Comparison of ENCODE assay signal across 24 cellular contexts in the genomic region with DNA sequence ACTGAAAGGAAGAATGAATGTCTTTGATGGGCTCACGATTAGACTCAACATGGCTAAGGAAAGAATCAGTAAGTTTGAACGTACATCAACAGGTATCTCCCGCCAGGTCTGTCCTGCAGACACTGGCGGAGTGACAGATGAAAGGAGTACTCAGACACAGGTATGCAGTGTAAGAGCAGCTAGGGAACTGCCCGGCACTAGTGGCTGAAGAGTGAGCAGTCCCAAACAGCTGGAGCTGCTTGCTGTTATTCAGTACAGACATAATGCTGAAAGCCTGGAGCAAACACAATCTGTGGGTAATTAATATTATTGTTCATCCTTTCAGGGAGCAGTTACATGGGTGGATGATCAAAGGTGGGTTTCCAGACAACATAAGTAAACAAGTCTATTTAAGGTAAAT.
"Had no signal": no experiment of that assay in that cellular context is flagged by ENCODE, and none has a peak within 500 bp of the region (broad histone marks: within the 10 kb centered on the region; RNA-seq: fewer than 3 reads in every experiment).

No MANE protein-coding gene starts in this region.

- H3K27me3 ChIP-seq: ovary, right atrium auricular region, right lobe of liver, stomach, testis, thyroid gland, transverse colon, upper lobe of left lung, vagina had no signal

- H3K4me1 ChIP-seq: left ventricle myocardium inferior, right atrium auricular region, right lobe of liver, stomach, upper lobe of left lung, vagina had no signal

- ATAC-seq: mucosa of descending colon; naive thymus-derived CD4-positive, alpha-beta T cell; natural killer cell treated with Interleukin-12 subunit alpha and Interleukin-12 subunit beta and Interleukin-15 and Interleukin-18, amount 100 ng/mL, for 72 hours; right lobe of liver; stimulated activated naive B cell treated with anti-CD40 and anti-IgM and Interleukin-4, amounts not matched to agents 10 μg/mL and 1 μg/mL and 100 μg/mL, for 72 hours; stimulated activated naive CD8-positive, alpha-beta T cell treated with anti-CD3 and anti-CD28 coated beads, Interleukin-15, Interleukin-2, amounts not matched to agents 100 U/mL and 50 U/mL, for 24 hours had no signal

- H3K4me3 ChIP-seq: left ventricle myocardium inferior, lung, mucosa of descending colon, ovary, right atrium auricular region, right lobe of liver, skin epidermis, stomach, testis, thyroid gland, transverse colon, upper lobe of left lung, vagina had no signal

- H3K27ac ChIP-seq: left ventricle myocardium inferior, ovary, right atrium auricular region, right lobe of liver, skin epidermis, stomach, testis, thyroid gland, transverse colon, upper lobe of left lung, vagina had no signal

- DNase-seq: hypothalamus; islet precursor cell; left ventricle myocardium inferior; midbrain; mucosa of descending colon; naive thymus-derived CD4-positive, alpha-beta T cell; ovary; right lobe of liver; stimulated activated CD4-positive, alpha-beta T cell treated with anti-CD3 and anti-CD28 coated beads, Interleukin-12 subunit alpha, Interleukin-12 subunit beta, amount 100 ng/mL, for 4 hours; stimulated activated CD4-positive, alpha-beta T cell treated with anti-CD3 and anti-CD28 coated beads, Interleukin-15, amount 100 ng/mL, for 24 hours; stimulated activated CD4-positive, alpha-beta T cell treated with anti-CD3 and anti-CD28 coated beads, Interleukin-2, amount 100 ng/mL, for 24 hours; stimulated activated CD4-positive, alpha-beta T cell treated with anti-CD3 and anti-CD28 coated beads, Interleukin-4, amount 100 ng/mL, for 1 hour; stimulated activated naive B cell treated with anti-CD40 and anti-IgM and Interleukin-4, amounts not matched to agents 10 μg/mL and 1 μg/mL and 100 μg/mL, for 72 hours; stimulated activated naive CD8-positive, alpha-beta T cell treated with anti-CD3 and anti-CD28 coated beads, Interleukin-15, Interleukin-2, amounts not matched to agents 100 U/mL and 50 U/mL, for 24 hours; stomach; testis; thyroid gland; transverse colon; upper lobe of left lung had no signal

- H3K36me3 ChIP-seq: left ventricle myocardium inferior, ovary, right atrium auricular region, right lobe of liver, stomach, thyroid gland, transverse colon, upper lobe of left lung, vagina had no signal

- H3K9me3 ChIP-seq: left ventricle myocardium inferior, ovary, right atrium auricular region, right lobe of liver, stomach, testis, thyroid gland, transverse colon, upper lobe of left lung, vagina had no signal
